1 cellular context compared by ENCODE assay signal in the genomic region with DNA sequence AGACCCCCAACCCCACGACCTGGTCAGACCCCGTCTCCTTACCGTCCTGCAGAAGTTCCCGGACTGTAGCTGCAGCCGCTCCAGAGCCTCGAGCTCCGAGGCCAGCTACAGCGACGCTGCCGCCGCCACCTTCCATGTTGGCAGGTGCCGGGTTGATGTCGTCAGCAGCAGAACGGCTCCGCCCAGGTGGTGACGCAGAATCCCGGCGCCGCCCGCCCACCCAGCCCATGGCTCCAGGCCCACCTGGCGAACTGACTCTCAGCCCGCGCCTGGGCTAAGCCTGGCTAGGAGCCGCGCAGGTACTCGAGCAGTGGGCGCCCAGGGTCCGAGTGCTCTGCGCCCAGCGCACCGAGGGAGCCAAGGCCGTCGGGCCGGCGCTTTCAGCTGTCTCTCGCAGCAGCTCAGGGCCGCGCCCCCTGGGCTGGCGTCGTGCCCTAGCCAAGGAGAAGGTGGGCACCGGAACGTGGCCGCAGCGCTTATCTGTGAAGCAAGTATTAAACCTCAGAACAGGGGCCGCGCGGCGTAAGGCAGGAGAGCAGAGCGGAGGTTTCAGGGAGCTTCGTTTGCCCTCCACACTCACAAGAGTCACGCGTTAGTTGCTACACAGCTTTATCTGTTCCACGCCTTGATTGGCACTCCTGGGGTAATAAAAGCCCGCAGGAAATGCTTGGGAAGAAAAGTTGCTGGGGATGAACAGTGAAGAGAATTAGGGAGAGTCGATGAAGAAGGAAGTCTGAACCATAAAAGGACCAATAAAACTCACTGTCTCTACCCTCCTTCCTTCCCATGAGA.
TF ChIP-seq lines count a peak whose summit lies in the region.

COG5 (minus strand) TSS at position 160 of the 792 bp plus-strand sequence; CDS start at position 136, 24 bp downstream.
A gene with protein sequence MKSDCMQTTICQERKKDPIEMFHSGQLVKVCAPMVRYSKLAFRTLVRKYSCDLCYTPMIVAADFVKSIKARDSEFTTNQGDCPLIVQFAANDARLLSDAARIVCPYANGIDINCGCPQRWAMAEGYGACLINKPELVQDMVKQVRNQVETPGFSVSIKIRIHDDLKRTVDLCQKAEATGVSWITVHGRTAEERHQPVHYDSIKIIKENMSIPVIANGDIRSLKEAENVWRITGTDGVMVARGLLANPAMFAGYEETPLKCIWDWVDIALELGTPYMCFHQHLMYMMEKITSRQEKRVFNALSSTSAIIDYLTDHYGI (plus strand): TSS at position 211 of the 792 bp plus-strand sequence. CDS start 3,100 bp downstream, outside the sequence.

TF ChIP-seq in K562, 482 proteins besides CTCF, POLR2A, EP300 and RAD21 (continued from another document and continues in another):
- TF ChIP-seq, protein P1, sequence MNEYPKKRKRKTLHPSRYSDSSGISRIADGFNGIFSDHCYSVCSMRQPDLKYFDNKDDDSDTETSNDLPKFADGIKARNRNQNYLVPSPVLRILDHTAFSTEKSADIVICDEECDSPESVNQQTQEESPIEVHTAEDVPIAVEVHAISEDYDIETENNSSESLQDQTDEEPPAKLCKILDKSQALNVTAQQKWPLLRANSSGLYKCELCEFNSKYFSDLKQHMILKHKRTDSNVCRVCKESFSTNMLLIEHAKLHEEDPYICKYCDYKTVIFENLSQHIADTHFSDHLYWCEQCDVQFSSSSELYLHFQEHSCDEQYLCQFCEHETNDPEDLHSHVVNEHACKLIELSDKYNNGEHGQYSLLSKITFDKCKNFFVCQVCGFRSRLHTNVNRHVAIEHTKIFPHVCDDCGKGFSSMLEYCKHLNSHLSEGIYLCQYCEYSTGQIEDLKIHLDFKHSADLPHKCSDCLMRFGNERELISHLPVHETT (CRISPR knock-in tag; conservative IDR thresholded peaks at IDR 0.05 in 1 of 2, IDR thresholded peaks at IDR 0.05 in 1 of 2): no peak
- TF ChIP-seq GATAD2A (IDR thresholded peaks at IDR 0.05): peak; percentile 69; the same call in 1 of the 2 replicates
- no peak for TF ChIP-seq TSC22D4 (tag; IDR thresholded peaks at IDR 0.05)
- no peak for TF ChIP-seq SLC30A9 (CRISPR knock-in tag; IDR thresholded peaks at IDR 0.05)
- TF ChIP-seq ESRRA (IDR thresholded peaks at IDR 0.05; ENCODE audit: borderline replicate concordance, low read depth): no peak; the same call in 1 of the 2 replicates
- TF ChIP-seq OTX1 (CRISPR knock-in tag; IDR thresholded peaks at IDR 0.05): peak; percentile 33; the same call in 1 of the 2 replicates
- no peak for TF ChIP-seq DPF2 (IDR thresholded peaks at IDR 0.05)
- 0 out of 2 replicates have a peak, but pooled peaks have one; percentile 38 for TF ChIP-seq ATF2 (CRISPR knock-in tag; IDR thresholded peaks at IDR 0.05)
- TF ChIP-seq, protein P2, sequence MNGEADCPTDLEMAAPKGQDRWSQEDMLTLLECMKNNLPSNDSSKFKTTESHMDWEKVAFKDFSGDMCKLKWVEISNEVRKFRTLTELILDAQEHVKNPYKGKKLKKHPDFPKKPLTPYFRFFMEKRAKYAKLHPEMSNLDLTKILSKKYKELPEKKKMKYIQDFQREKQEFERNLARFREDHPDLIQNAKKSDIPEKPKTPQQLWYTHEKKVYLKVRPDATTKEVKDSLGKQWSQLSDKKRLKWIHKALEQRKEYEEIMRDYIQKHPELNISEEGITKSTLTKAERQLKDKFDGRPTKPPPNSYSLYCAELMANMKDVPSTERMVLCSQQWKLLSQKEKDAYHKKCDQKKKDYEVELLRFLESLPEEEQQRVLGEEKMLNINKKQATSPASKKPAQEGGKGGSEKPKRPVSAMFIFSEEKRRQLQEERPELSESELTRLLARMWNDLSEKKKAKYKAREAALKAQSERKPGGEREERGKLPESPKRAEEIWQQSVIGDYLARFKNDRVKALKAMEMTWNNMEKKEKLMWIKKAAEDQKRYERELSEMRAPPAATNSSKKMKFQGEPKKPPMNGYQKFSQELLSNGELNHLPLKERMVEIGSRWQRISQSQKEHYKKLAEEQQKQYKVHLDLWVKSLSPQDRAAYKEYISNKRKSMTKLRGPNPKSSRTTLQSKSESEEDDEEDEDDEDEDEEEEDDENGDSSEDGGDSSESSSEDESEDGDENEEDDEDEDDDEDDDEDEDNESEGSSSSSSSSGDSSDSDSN (IDR thresholded peaks at IDR 0.05; ENCODE audit: borderline replicate concordance in 1 of 2, low read depth in 2 of 2, low read length in 2 of 2): 0 out of 4 replicates have a peak, but pooled peaks of 1 of the 2 experiments have one; percentile 14
- TF ChIP-seq DIDO1 (tag; IDR thresholded peaks at IDR 0.05; ENCODE audit: low read depth): peak; percentile 79; the same call in 1 of the 2 replicates
- TF ChIP-seq GATAD2B (IDR thresholded peaks at IDR 0.05; ENCODE audit: borderline replicate concordance): no peak
- peak; percentile 34; the same call in 1 of the 2 replicates for TF ChIP-seq BACH1 (tag; IDR thresholded peaks at IDR 0.05)
- TF ChIP-seq, protein P3, sequence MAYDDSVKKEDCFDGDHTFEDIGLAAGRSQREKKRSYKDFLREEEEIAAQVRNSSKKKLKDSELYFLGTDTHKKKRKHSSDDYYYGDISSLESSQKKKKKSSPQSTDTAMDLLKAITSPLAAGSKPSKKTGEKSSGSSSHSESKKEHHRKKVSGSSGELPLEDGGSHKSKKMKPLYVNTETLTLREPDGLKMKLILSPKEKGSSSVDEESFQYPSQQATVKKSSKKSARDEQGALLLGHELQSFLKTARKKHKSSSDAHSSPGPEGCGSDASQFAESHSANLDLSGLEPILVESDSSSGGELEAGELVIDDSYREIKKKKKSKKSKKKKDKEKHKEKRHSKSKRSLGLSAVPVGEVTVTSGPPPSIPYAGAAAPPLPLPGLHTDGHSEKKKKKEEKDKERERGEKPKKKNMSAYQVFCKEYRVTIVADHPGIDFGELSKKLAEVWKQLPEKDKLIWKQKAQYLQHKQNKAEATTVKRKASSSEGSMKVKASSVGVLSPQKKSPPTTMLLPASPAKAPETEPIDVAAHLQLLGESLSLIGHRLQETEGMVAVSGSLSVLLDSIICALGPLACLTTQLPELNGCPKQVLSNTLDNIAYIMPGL (CRISPR knock-in tag; IDR thresholded peaks at IDR 0.05): peak; percentile 89; the same call in 1 of the 2 replicates
- peak; percentile 19; the same call in 1 of the 2 replicates for TF ChIP-seq LEF1 (IDR thresholded peaks at IDR 0.05)
- peak; percentile 68 to 97; a peak in 3 of 4 replicates for TF ChIP-seq FOXK2 (conservative IDR thresholded peaks at IDR 0.05 in 1 of 2, IDR thresholded peaks at IDR 0.05 in 1 of 2; ENCODE audit: low read depth in 2 of 2)
- TF ChIP-seq RFX7 (CRISPR knock-in tag; IDR thresholded peaks at IDR 0.05): no peak
- peak; percentile 79 for TF ChIP-seq KAT7 (CRISPR knock-in tag; IDR thresholded peaks at IDR 0.05; ENCODE audit: borderline replicate concordance)
- TF ChIP-seq, protein P4, sequence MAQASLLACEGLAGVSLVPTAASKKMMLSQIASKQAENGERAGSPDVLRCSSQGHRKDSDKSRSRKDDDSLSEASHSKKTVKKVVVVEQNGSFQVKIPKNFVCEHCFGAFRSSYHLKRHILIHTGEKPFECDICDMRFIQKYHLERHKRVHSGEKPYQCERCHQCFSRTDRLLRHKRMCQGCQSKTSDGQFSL (CRISPR knock-in tag; IDR thresholded peaks at IDR 0.05): peak; percentile 80
- TF ChIP-seq, protein P4 (tag; IDR thresholded peaks at IDR 0.05): 0 out of 4 replicates have a peak, but pooled peaks have one; percentile 19 to 50
- no peak for TF ChIP-seq NEUROD1 (IDR thresholded peaks at IDR 0.05; ENCODE audit: borderline replicate concordance, low read depth, low read length, partially characterized antibody)
- no peak for TF ChIP-seq NR0B1 (IDR thresholded peaks at IDR 0.05; ENCODE audit: partially characterized antibody)
- no peak for TF ChIP-seq XRCC3 (IDR thresholded peaks at IDR 0.05)
- TF ChIP-seq PHTF2 (CRISPR knock-in tag; IDR thresholded peaks at IDR 0.05): no peak
- TF ChIP-seq, protein P5, sequence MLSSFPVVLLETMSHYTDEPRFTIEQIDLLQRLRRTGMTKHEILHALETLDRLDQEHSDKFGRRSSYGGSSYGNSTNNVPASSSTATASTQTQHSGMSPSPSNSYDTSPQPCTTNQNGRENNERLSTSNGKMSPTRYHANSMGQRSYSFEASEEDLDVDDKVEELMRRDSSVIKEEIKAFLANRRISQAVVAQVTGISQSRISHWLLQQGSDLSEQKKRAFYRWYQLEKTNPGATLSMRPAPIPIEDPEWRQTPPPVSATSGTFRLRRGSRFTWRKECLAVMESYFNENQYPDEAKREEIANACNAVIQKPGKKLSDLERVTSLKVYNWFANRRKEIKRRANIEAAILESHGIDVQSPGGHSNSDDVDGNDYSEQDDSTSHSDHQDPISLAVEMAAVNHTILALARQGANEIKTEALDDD (IDR thresholded peaks at IDR 0.05): no peak
- TF ChIP-seq CBFA2T2 (conservative IDR thresholded peaks at IDR 0.05): 0 out of 2 replicates have a peak, but pooled peaks have one; percentile 5
- no peak for TF ChIP-seq HNRNPUL1 (IDR thresholded peaks at IDR 0.05; ENCODE audit: low read length)
- no peak for TF ChIP-seq SMC3 (conservative IDR thresholded peaks at IDR 0.05; ENCODE audit: insufficient read depth, low read depth, low read length)
- TF ChIP-seq YY1 (IDR thresholded peaks at IDR 0.05; ENCODE audit: borderline replicate concordance in 1 of 3, control insufficient read depth in 1 of 3, extremely low read depth in 1 of 3, insufficient read depth in 3 of 3, insufficient read length in 1 of 3, insufficient replicate concordance in 2 of 3, low read depth in 1 of 3, low read length in 2 of 3): peak; percentile 58 to 97 (median 94)
- TF ChIP-seq, protein P6, sequence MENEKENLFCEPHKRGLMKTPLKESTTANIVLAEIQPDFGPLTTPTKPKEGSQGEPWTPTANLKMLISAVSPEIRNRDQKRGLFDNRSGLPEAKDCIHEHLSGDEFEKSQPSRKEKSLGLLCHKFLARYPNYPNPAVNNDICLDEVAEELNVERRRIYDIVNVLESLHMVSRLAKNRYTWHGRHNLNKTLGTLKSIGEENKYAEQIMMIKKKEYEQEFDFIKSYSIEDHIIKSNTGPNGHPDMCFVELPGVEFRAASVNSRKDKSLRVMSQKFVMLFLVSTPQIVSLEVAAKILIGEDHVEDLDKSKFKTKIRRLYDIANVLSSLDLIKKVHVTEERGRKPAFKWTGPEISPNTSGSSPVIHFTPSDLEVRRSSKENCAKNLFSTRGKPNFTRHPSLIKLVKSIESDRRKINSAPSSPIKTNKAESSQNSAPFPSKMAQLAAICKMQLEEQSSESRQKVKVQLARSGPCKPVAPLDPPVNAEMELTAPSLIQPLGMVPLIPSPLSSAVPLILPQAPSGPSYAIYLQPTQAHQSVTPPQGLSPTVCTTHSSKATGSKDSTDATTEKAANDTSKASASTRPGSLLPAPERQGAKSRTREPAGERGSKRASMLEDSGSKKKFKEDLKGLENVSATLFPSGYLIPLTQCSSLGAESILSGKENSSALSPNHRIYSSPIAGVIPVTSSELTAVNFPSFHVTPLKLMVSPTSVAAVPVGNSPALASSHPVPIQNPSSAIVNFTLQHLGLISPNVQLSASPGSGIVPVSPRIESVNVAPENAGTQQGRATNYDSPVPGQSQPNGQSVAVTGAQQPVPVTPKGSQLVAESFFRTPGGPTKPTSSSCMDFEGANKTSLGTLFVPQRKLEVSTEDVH (IDR thresholded peaks at IDR 0.05; ENCODE audit: low read depth, partially characterized antibody): peak; percentile 44
- TF ChIP-seq THAP12 (CRISPR knock-in tag; IDR thresholded peaks at IDR 0.05): peak; percentile 48; the same call in 1 of the 2 replicates
- TF ChIP-seq, protein P7, sequence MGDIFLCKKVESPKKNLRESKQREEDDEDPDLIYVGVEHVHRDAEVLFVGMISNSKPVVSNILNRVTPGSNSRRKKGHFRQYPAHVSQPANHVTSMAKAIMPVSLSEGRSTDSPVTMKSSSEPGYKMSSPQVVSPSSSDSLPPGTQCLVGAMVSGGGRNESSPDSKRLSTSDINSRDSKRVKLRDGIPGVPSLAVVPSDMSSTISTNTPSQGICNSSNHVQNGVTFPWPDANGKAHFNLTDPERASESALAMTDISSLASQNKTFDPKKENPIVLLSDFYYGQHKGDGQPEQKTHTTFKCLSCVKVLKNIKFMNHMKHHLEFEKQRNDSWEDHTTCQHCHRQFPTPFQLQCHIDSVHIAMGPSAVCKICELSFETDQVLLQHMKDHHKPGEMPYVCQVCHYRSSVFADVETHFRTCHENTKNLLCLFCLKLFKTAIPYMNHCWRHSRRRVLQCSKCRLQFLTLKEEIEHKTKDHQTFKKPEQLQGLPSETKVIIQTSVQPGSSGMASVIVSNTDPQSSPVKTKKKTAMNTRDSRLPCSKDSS (IDR thresholded peaks at IDR 0.05; ENCODE audit: low read depth, partially characterized antibody): no peak
